1 cellular context compared by ENCODE assay signal in the genomic region with DNA sequence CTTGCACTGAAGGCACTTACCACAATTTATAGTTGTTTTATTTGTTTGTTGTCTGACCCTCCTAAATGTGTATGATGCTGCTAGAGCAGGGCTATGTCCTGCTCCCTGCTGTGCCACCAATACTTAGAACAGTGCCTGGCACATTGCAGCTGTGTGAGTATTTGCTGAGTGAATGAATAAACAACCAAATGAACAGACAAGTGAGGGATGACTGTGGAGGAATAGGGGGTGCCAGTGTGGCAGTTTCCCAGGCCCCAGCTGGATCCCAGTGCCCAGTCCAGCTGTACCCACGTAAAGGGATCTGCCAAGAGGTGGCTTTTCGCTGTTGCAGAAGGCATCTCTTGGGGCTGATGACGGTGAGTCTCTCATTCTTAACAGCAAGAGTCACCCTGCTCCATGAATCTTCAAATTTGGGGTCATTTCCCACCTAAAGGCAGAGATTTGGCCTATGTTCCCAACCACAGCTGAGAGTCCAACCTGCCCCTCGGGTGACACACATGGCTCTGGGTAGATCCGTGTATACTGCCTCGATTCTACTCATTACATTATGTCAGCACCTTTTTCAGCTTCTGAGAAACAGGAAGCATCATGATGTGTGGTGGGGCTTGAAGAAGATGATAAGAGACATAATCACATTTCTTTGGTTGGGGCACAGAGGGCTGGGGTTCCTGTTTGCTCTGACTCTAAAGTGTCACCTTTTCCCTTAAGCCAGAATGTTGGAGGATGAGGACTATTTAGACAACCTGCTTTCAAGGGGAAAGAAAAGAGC.
TF ChIP-seq lines count a peak whose summit lies in the region.

No MANE protein-coding gene starts in this region.

TF ChIP-seq in K562, 482 proteins besides CTCF, POLR2A, EP300 and RAD21:
- TF ChIP-seq RCOR1 (IDR thresholded peaks at IDR 0.05; ENCODE audit: borderline replicate concordance in 1 of 2, low read depth in 2 of 2, low read length in 2 of 2) (peak in 1 of 2 experiments; percentile 91; a peak in 2 of 4 replicates), XRCC3 (IDR thresholded peaks at IDR 0.05) (no peak), JUND (IDR thresholded peaks at IDR 0.05; ENCODE audit: borderline replicate concordance, low read depth, low read length) (0 out of 2 replicates have a peak, but pooled peaks have one; percentile 14), JUND (tag; IDR thresholded peaks at IDR 0.05; ENCODE audit: borderline replicate concordance, low read depth, low read length) (no peak), CBFA2T2 (conservative IDR thresholded peaks at IDR 0.05) (peak; percentile 24; the same call in 1 of the 2 replicates), L3MBTL2 (IDR thresholded peaks at IDR 0.05) (peak; percentile 17; the same call in 1 of the 2 replicates), ELF4 (CRISPR knock-in tag; IDR thresholded peaks at IDR 0.05) (no peak), ZFP30 (CRISPR knock-in tag; IDR thresholded peaks at IDR 0.05; ENCODE audit: borderline replicate concordance) (no peak), ETV5 (CRISPR knock-in tag; IDR thresholded peaks at IDR 0.05; ENCODE audit: low read depth) (no peak), ZBTB11 (CRISPR knock-in tag; IDR thresholded peaks at IDR 0.05) (no peak), STAT5A (IDR thresholded peaks at IDR 0.05; ENCODE audit: borderline replicate concordance, low read length) (peak; percentile 56), NR2F6 (CRISPR knock-in tag; IDR thresholded peaks at IDR 0.05) (no peak), CBFA2T3 (IDR thresholded peaks at IDR 0.05) (peak; percentile 59), ZNF3 (CRISPR knock-in tag; IDR thresholded peaks at IDR 0.05) (no peak), SNIP1 (IDR thresholded peaks at IDR 0.05; ENCODE audit: low read depth) (no peak), TAL1 (IDR thresholded peaks at IDR 0.05) (peak; percentile 44), ZNF316 (IDR thresholded peaks at IDR 0.05) (peak; percentile 71), BRD9 (IDR thresholded peaks at IDR 0.05; ENCODE audit: low read depth, partially characterized antibody) (no peak), NUFIP1 (IDR thresholded peaks at IDR 0.05; ENCODE audit: partially characterized antibody) (no peak), DPF2 (IDR thresholded peaks at IDR 0.05) (peak; percentile 65), KDM1A (IDR thresholded peaks at IDR 0.05) (peak; percentile 37 to 50; a peak in 3 of 4 replicates), CBFB (CRISPR knock-in tag; IDR thresholded peaks at IDR 0.05) (no peak), ATF6 (CRISPR knock-in tag; IDR thresholded peaks at IDR 0.05) (no peak), BRF1 (IDR thresholded peaks at IDR 0.05; ENCODE audit: borderline replicate concordance, extremely low read depth, insufficient read length) (no peak), TEAD4 (IDR thresholded peaks at IDR 0.05; ENCODE audit: low read length) (peak; percentile 77; the same call in 1 of the 2 replicates), TEAD4 (CRISPR knock-in tag; IDR thresholded peaks at IDR 0.05; ENCODE audit: borderline replicate concordance) (no peak), MAFK (IDR thresholded peaks at IDR 0.05; ENCODE audit: low read length) (peak; percentile 32; the same call in 1 of the 2 replicates), ZNF699 (CRISPR knock-in tag; IDR thresholded peaks at IDR 0.05; ENCODE audit: insufficient replicate concordance) (no peak), MAFF (IDR thresholded peaks at IDR 0.05; ENCODE audit: low read length) (peak; percentile 35; the same call in 1 of the 2 replicates), SRSF1 (IDR thresholded peaks at IDR 0.05; ENCODE audit: low read depth, low read length) (no peak), SPI1 (IDR thresholded peaks at IDR 0.05; ENCODE audit: borderline replicate concordance, low read depth, low read length) (peak; percentile 60; the same call in 1 of the 2 replicates), CTBP1 (IDR thresholded peaks at IDR 0.05; ENCODE audit: borderline replicate concordance) (peak; percentile 94), HDAC2 (IDR thresholded peaks at IDR 0.05) (0 out of 2 replicates have a peak, but pooled peaks have one; percentile 34), C11orf30 (IDR thresholded peaks at IDR 0.05; ENCODE audit: low read depth) (peak; percentile 67), ARID1B (IDR thresholded peaks at IDR 0.05) (peak; percentile 75), MEIS2 (IDR thresholded peaks at IDR 0.05; ENCODE audit: partially characterized antibody) (peak; percentile 70), TCF3 (CRISPR knock-in tag; IDR thresholded peaks at IDR 0.05) (peak; percentile 56; the same call in 1 of the 2 replicates), PBX2 (CRISPR knock-in tag; IDR thresholded peaks at IDR 0.05; ENCODE audit: low read depth) (no peak), PBX2 (tag; conservative IDR thresholded peaks at IDR 0.05; ENCODE audit: low read depth) (peak; percentile 46), SMARCE1 (IDR thresholded peaks at IDR 0.05) (0 out of 2 replicates have a peak, but pooled peaks have one; percentile 34)
- TF ChIP-seq, protein P1, sequence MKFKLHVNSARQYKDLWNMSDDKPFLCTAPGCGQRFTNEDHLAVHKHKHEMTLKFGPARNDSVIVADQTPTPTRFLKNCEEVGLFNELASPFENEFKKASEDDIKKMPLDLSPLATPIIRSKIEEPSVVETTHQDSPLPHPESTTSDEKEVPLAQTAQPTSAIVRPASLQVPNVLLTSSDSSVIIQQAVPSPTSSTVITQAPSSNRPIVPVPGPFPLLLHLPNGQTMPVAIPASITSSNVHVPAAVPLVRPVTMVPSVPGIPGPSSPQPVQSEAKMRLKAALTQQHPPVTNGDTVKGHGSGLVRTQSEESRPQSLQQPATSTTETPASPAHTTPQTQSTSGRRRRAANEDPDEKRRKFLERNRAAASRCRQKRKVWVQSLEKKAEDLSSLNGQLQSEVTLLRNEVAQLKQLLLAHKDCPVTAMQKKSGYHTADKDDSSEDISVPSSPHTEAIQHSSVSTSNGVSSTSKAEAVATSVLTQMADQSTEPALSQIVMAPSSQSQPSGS (CRISPR knock-in tag; IDR thresholded peaks at IDR 0.05), result no peak
- TF ChIP-seq, protein P2, sequence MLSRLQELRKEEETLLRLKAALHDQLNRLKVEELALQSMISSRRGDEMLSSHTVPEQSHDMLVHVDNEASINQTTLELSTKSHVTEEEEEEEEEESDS (CRISPR knock-in tag; IDR thresholded peaks at IDR 0.05), result no peak
- TF ChIP-seq, protein P3, sequence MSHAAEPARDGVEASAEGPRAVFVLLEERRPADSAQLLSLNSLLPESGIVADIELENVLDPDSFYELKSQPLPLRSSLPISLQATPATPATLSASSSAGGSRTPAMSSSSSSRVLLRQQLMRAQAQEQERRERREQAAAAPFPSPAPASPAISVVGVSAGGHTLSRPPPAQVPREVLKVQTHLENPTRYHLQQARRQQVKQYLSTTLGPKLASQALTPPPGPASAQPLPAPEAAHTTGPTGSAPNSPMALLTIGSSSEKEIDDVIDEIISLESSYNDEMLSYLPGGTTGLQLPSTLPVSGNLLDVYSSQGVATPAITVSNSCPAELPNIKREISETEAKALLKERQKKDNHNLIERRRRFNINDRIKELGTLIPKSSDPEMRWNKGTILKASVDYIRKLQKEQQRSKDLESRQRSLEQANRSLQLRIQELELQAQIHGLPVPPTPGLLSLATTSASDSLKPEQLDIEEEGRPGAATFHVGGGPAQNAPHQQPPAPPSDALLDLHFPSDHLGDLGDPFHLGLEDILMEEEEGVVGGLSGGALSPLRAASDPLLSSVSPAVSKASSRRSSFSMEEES (CRISPR knock-in tag; IDR thresholded peaks at IDR 0.05), result no peak
